8 cellular contexts compared by ENCODE assay signal in the genomic region with DNA sequence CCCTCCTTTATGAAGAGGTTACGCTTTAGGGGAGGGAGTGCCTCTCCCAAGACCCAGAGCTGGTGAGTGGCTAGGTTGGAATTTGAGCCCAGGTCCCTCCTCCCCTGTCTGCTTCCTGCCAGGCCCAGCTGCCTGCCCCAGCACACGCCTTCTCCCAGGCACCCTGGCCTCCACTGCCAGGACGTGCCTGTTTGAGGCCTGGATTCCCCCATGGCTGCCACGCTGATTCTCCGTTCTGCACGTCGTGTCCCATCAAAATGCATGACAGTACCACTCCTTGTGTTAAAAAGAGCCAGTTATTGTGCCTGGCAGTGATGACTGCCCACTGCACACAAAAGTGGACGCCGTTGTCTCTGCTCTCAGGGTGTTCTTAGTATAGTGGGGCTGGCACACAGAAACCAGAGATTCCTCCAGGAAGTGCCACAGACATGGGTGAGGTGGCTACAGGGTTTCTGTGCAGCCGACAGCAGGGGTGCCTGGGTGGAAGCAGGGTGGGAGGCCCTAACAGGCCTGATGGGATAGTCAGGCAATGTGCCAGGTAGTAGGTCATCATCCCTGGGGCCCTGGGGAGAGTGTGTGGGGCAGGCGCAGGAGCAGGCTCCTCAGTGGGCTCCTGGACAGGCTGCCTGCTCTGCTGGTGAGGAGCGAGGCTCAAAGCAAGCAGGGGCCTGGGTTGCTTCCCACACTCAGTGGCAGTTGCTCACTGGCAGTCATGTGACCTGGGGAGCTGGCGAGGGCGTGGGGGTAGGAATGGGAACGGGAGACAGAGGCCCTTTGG. TPM values are rescaled to one million over a fixed set of nuclear protein-coding genes. Genes with fewer than 3 reads are reported as not detected.
DNase-seq lines count a peak whose midpoint lies in the region; ATAC-seq lines count a peak whose summit lies in the region.

No MANE protein-coding gene starts in this region.

- H3K9me3 ChIP-seq in aorta (ENCODE audit: control insufficient read depth, low read length): no peaks in the 10 kb centered on the region

- peak overlapping the region; percentile 78 to 91 for H3K27ac ChIP-seq in aorta (ENCODE audit: low read depth in 1 of 2, low read length in 2 of 2)

- H3K4me1 ChIP-seq in aorta (ENCODE audit: control insufficient read depth in 1 of 2, insufficient read depth in 2 of 2, low read length in 2 of 2): no peaks in the 10 kb centered on the region

- 6 to 10% methylated on average over 15 of the region's 15 CpGs for WGBS in aorta, 2 donors

- DNase-seq in D341Med (ENCODE audit: low spot score) (peak; percentile 40), NCI-H2196 treated with DMSO at 0.1 percent for 48 hours (lab: John Stamatoyannopoulos, UW; ENCODE audit: unreplicated experiment) (peak; percentile 65), ecto neural progenitor cell (ENCODE audit: low spot score) (peak; percentile 55), midbrain (lab: John Stamatoyannopoulos, UW) (peak; percentile 46), aorta (peak; percentile 84 to 87), NCI-H446 (lab: John Stamatoyannopoulos, UW) (no peak), NCI-H748 (lab: John Stamatoyannopoulos, UW; ENCODE audit: unreplicated experiment) (no peak)

- H3K4me3 ChIP-seq in aorta (ENCODE audit: low read length in 2 of 2): no peak overlapping the region

- H3K27me3 ChIP-seq in aorta (ENCODE audit: control insufficient read depth in 1 of 2, insufficient read depth in 2 of 2, low read length in 1 of 2): no peaks in the 10 kb centered on the region

- H3K36me3 ChIP-seq in aorta (ENCODE audit: control insufficient read depth in 1 of 2, insufficient read depth in 2 of 2, low read length in 1 of 2): no peaks in the 10 kb centered on the region

- intact Hi-C loops in aorta (cut with DNase I): no loop called here

- ATAC-seq in aorta (ENCODE audit: low FRiP score) (peak; percentile 84), GM19467 (IDR thresholded peaks at IDR 0.05; ENCODE audit: unreplicated experiment) (no peak)

RNA-seq across cellular contexts. Expression of a gene that starts 24.2 kb away (rescaled TPM):
- 100 to 1,000 TPM in 1 of 2 donors, 10 to 100 TPM in 1; 93.7 to 119 TPM for total RNA-seq in aorta
- polyA plus RNA-seq in aorta: 100 to 1,000 TPM in 1 of 2 donors, 10 to 100 TPM in 1; 23.5 to 100 TPM

RNA-seq across cellular contexts. Expression of a gene that starts 36.0 kb away (rescaled TPM):
- 10 to 100 TPM; 19.1 to 29.9 TPM for total RNA-seq in aorta
- 10 to 100 TPM in 1 of 2 donors, 1 to 10 TPM in 1; 5.3 to 21.7 TPM for polyA plus RNA-seq in aorta

Comparison
In these comparisons a context has a peak if more than half of its experiments do, and no peak if none do; other contexts are left out.
1. DNase-seq: peak in D341Med (single experiment), NCI-H2196 treated with DMSO at 0.1 percent for 48 hours (single experiment), ecto neural progenitor cell (single experiment), midbrain (single experiment) and aorta (2 of 2); none in NCI-H446 (0 of 2) and NCI-H748 (single experiment).